In the genomic region with DNA sequence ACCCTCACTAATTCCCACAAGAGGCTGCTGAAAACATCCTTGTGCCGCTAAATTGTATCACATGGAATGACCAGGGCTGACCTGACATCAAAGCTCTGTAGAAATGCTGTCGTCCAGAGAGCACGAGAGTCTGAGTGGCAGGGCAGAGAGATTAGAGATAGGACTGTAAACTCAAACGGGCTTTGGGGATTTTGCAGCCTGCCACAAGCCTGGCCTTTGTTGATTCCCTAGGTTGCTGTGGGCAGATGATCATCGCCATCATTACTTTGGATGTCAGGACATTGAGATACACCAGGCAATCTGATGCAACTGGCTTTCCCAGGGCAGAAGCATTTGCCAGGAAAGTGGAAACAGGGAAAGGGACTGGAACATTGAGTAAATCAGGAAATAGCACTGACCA, we compare ENCODE assay signal across 14 cellular contexts.
A peak's percentile ranks its signal among the peaks of the same experiment; 100 is the strongest.
DNase-seq lines count a peak whose midpoint lies in the region; ATAC-seq and TF ChIP-seq lines count a peak whose summit lies in the region.
"Had no signal": no experiment of that assay in that cellular context is flagged by ENCODE, and none has a peak within 500 bp of the region (broad histone marks: within the 10 kb centered on the region; RNA-seq: fewer than 3 reads in every experiment).

No MANE protein-coding gene starts in this region.

- no peak for TF ChIP-seq CTCF in left lung (IDR thresholded peaks at IDR 0.05)
- TF ChIP-seq CTCF in GM10248 (IDR thresholded peaks at IDR 0.05; ENCODE audit: control extremely low read depth, extremely low read depth, low read depth, missing control alignments), result no peak

- H3K4me3 Mint-ChIP-seq in stimulated activated naive CD8-positive, alpha-beta T cell treated with anti-CD3 and anti-CD28 coated beads, Interleukin-15, Interleukin-2, amounts not matched to agents 100 ng/mL and 50 ng/mL, for 24 hours, result no peak overlapping the region
- no peak overlapping the region for H3K4me3 Mint-ChIP-seq in activated T-helper 2 cell treated with anti-CD3 and anti-CD28 coated beads, Interferon-gamma antibody, Interleukin-2, Interleukin-4, amounts not matched to agents 10 μg/mL and 5 μg/mL and 100 μg/mL, durations not matched to agents 14 hours and 24 hours and 36 hours (ENCODE audit: low read depth)

- peaks cover 0 to 39% of the 10 kb centered on the region in 2 donors for H3K36me3 ChIP-seq in left lung
- H3K36me3 ChIP-seq in thymus (ENCODE audit: control insufficient read depth, insufficient read depth), result peaks cover 45% of the 10 kb centered on the region
- H3K36me3 ChIP-seq: WERI-Rb-1 had no signal

- peaks cover 79% of the 10 kb centered on the region for H3K4me1 Mint-ChIP-seq in stimulated activated naive CD8-positive, alpha-beta T cell treated with anti-CD3 and anti-CD28 coated beads, Interleukin-15, Interleukin-2, amounts not matched to agents 100 ng/mL and 50 ng/mL, for 24 hours (ENCODE audit: low read depth)
- H3K4me1 Mint-ChIP-seq in activated T-helper 2 cell treated with anti-CD3 and anti-CD28 coated beads, Interferon-gamma antibody, Interleukin-2, Interleukin-4, amounts not matched to agents 10 μg/mL and 5 μg/mL and 100 μg/mL, durations not matched to agents 14 hours and 24 hours and 36 hours (ENCODE audit: low read depth), result peaks cover 49% of the 10 kb centered on the region

- peaks cover 62% of the 10 kb centered on the region for H3K36me3 Mint-ChIP-seq in stimulated activated naive CD8-positive, alpha-beta T cell treated with anti-CD3 and anti-CD28 coated beads, Interleukin-15, Interleukin-2, amounts not matched to agents 100 ng/mL and 50 ng/mL, for 24 hours (ENCODE audit: low read depth)
- H3K36me3 Mint-ChIP-seq in activated T-helper 2 cell treated with anti-CD3 and anti-CD28 coated beads, Interferon-gamma antibody, Interleukin-2, Interleukin-4, amounts not matched to agents 10 μg/mL and 5 μg/mL and 100 μg/mL, durations not matched to agents 14 hours and 24 hours and 36 hours (ENCODE audit: low read depth), result peaks cover 75% of the 10 kb centered on the region

- H3K4me1 ChIP-seq in left lung (peaks cover 9 to 16% of the 10 kb centered on the region in 2 donors), thymus (ENCODE audit: control insufficient read depth, insufficient read depth, low read length) (peaks cover 24% of the 10 kb centered on the region)
- H3K4me1 ChIP-seq: SJCRH30 had no signal

- WGBS in thymus, result 98% methylated on average over 5 of the region's 5 CpGs

- no peaks in the 10 kb centered on the region for H3K9me3 ChIP-seq in left lung
- H3K9me3 ChIP-seq in thymus (ENCODE audit: control insufficient read depth), result no peaks in the 10 kb centered on the region
- H3K9me3 ChIP-seq: SJCRH30, vagina had no signal

- no peak for ATAC-seq in stimulated activated naive CD8-positive, alpha-beta T cell treated with anti-CD3 and anti-CD28 coated beads, Interleukin-15, Interleukin-2, amounts not matched to agents 100 U/mL and 50 U/mL, for 24 hours
- ATAC-seq in left lung, result no peak
- no peak for ATAC-seq in HG02970 (IDR thresholded peaks at IDR 0.05; ENCODE audit: low FRiP score, unreplicated experiment)

- no peaks in the 10 kb centered on the region for H3K27me3 ChIP-seq in left lung
- H3K27me3 ChIP-seq in thymus (ENCODE audit: control insufficient read depth, insufficient read depth), result no peaks in the 10 kb centered on the region
- H3K27me3 ChIP-seq: brain microvascular endothelial cell, SJCRH30, vagina had no signal

- CTCF ChIA-PET in GM10248 (lab: Yijun Ruan, JAX), result interaction anchor here (0.9 kb wide), 1 partner anchor 165 kb away, joined by 4 read pairs; no protein-coding TSS in a partner anchor

- H3K27ac ChIP-seq in left lung (peak overlapping the region; percentile 5 to 13), thymus (ENCODE audit: low read depth) (peak overlapping the region; percentile 48)
- H3K27ac ChIP-seq: brain microvascular endothelial cell, SJCRH30, WERI-Rb-1 had no signal

- POLR2A ChIA-PET in GM10248 (lab: Yijun Ruan, JAX), result no interaction called here

- H3K27ac Mint-ChIP-seq in stimulated activated naive CD8-positive, alpha-beta T cell treated with anti-CD3 and anti-CD28 coated beads, Interleukin-15, Interleukin-2, amounts not matched to agents 100 ng/mL and 50 ng/mL, for 24 hours, result peak overlapping the region; percentile 54
- peak overlapping the region; percentile 56 for H3K27ac Mint-ChIP-seq in activated T-helper 2 cell treated with anti-CD3 and anti-CD28 coated beads, Interferon-gamma antibody, Interleukin-2, Interleukin-4, amounts not matched to agents 10 μg/mL and 5 μg/mL and 100 μg/mL, durations not matched to agents 14 hours and 24 hours and 36 hours

- intact Hi-C loops in activated T-helper 2 cell treated with anti-CD3 and anti-CD28 coated beads, Interferon-gamma antibody, Interleukin-2, Interleukin-4, amounts not matched to agents 10 μg/mL and 5 μg/mL and 100 μg/mL, durations not matched to agents 14 hours and 24 hours and 36 hours (cut with micrococcal nuclease), result no loop called here
- intact Hi-C loops in left lung (cut with DNase I), result no loop called here

- no peaks in the 10 kb centered on the region for H3K27me3 Mint-ChIP-seq in stimulated activated naive CD8-positive, alpha-beta T cell treated with anti-CD3 and anti-CD28 coated beads, Interleukin-15, Interleukin-2, amounts not matched to agents 100 ng/mL and 50 ng/mL, for 24 hours
- no peaks in the 10 kb centered on the region for H3K27me3 Mint-ChIP-seq in activated T-helper 2 cell treated with anti-CD3 and anti-CD28 coated beads, Interferon-gamma antibody, Interleukin-2, Interleukin-4, amounts not matched to agents 10 μg/mL and 5 μg/mL and 100 μg/mL, durations not matched to agents 14 hours and 24 hours and 36 hours (ENCODE audit: low read depth)

- DNase-seq in stimulated activated naive CD8-positive, alpha-beta T cell treated with anti-CD3 and anti-CD28 coated beads, Interleukin-15, Interleukin-2, amounts not matched to agents 100 U/mL and 50 U/mL, for 24 hours, result no peak
- DNase-seq in activated T-helper 2 cell treated with anti-CD3 and anti-CD28 coated beads, Interferon-gamma antibody, Interleukin-2, Interleukin-4, amounts not matched to agents 10 μg/mL and 5 μg/mL and 100 μg/mL, durations not matched to agents 14 hours and 24 hours and 36 hours (ENCODE audit: low spot score), result no peak
- DNase-seq in left lung, result no peak
- DNase-seq in GM10248 (ENCODE audit: extremely low spot score), result no peak
- DNase-seq in anterior cingulate cortex (lab: John Stamatoyannopoulos, UW), result no peak
- DNase-seq: activated T-cell treated with anti-CD3 and anti-CD28 coated beads, Interleukin-2, amount 50 U/mL, for 48 hours; brain microvascular endothelial cell; kidney; SJCRH30; WERI-Rb-1 had no signal

- H3K9me3 Mint-ChIP-seq in stimulated activated naive CD8-positive, alpha-beta T cell treated with anti-CD3 and anti-CD28 coated beads, Interleukin-15, Interleukin-2, amounts not matched to agents 100 ng/mL and 50 ng/mL, for 24 hours, result no peaks in the 10 kb centered on the region
- H3K9me3 Mint-ChIP-seq in activated T-helper 2 cell treated with anti-CD3 and anti-CD28 coated beads, Interferon-gamma antibody, Interleukin-2, Interleukin-4, amounts not matched to agents 10 μg/mL and 5 μg/mL and 100 μg/mL, durations not matched to agents 14 hours and 24 hours and 36 hours, result no peaks in the 10 kb centered on the region

- H3K4me3 ChIP-seq in left lung (no peak overlapping the region), thymus (ENCODE audit: low read length) (no peak overlapping the region)
- H3K4me3 ChIP-seq: SJCRH30, vagina had no signal
